1 cellular context compared by ENCODE assay signal in genomic region chr7:137142376-137142775, GRCh38.
TF ChIP-seq lines count a peak whose summit lies in the region.

No MANE protein-coding gene starts in this region.

TF ChIP-seq in GM23338, 12 proteins besides CTCF, POLR2A, EP300 and RAD21:
- no peak for TF ChIP-seq ZNF462 (CRISPR knock-in tag; IDR thresholded peaks at IDR 0.05)
TF ChIP-seq in GM23338: peak in this region for 0.
